Comparison of ENCODE assay signal across 14 cellular contexts in genomic region chr2:48144777-48145176, GRCh38.
DNase-seq lines count a peak whose midpoint lies in the region; ATAC-seq lines count a peak whose summit lies in the region.
"Had no signal": no experiment of that assay in that cellular context is flagged by ENCODE, and none has a peak within 500 bp of the region (broad histone marks: within the 10 kb centered on the region; RNA-seq: fewer than 3 reads in every experiment).

No MANE protein-coding gene starts in this region.

- DNase-seq in NCI-H146 (lab: John Stamatoyannopoulos, UW) (peak; percentile 5), NCI-H146 treated with DMSO at 0.1 percent for 48 hours (lab: John Stamatoyannopoulos, UW; ENCODE audit: unreplicated experiment) (no peak), H4 (ENCODE audit: low spot score) (peak; percentile 50), SK-N-MC (ENCODE audit: low read depth, low spot score) (no peak), immature natural killer cell (peak; percentile 36 to 43 (median 42))
- DNase-seq: activated CD8-positive, alpha-beta memory T cell treated with anti-CD3 and anti-CD28 coated beads for 24 hours; left cardiac atrium; NCI-H1694 treated with DMSO at 0.1 percent for 48 hours; stimulated activated CD4-positive, alpha-beta T cell treated with anti-CD3 and anti-CD28 coated beads, Interleukin-4, amount 100 ng/mL, for 1 hour had no signal

- no peaks in the 10 kb centered on the region for H3K9me3 ChIP-seq in SK-N-MC (ENCODE audit: low read depth, low read length)
- H3K9me3 ChIP-seq: A549 had no signal

- H3K27ac Mint-ChIP-seq in immature natural killer cell = peak overlapping the region; percentile 60 to 96 (median 86)

- H3K9ac ChIP-seq in SK-N-MC (ENCODE audit: insufficient read length) = no peak overlapping the region

- peak overlapping the region; percentile 90; the same call in 1 of the 2 replicates for H3K27ac ChIP-seq in SK-N-MC

- H3K4me3 Mint-ChIP-seq in immature natural killer cell = peak overlapping the region; percentile 7 to 79 (median 63)

- H3K4me1 Mint-ChIP-seq in immature natural killer cell = peaks cover 33 to 34% of the 10 kb centered on the region in 2 donors

- H3K9me3 Mint-ChIP-seq in immature natural killer cell = no peaks in the 10 kb centered on the region

- H3K36me3 ChIP-seq in SK-N-MC (ENCODE audit: insufficient read depth, low read length) = no peaks in the 10 kb centered on the region

- peaks cover 2 to 9% (median 3%) of the 10 kb centered on the region in 3 donors for H3K27me3 Mint-ChIP-seq in immature natural killer cell (ENCODE audit: low read depth in 3 of 3)

- no peak overlapping the region for H3K4me3 ChIP-seq in SK-N-MC
- H3K4me3 ChIP-seq: A549 had no signal

- no peaks in the 10 kb centered on the region for H3K36me3 Mint-ChIP-seq in immature natural killer cell

- ATAC-seq in GM19467 (IDR thresholded peaks at IDR 0.05; ENCODE audit: unreplicated experiment) = no peak
- ATAC-seq in GM21515 (IDR thresholded peaks at IDR 0.05; ENCODE audit: unreplicated experiment) = no peak
- ATAC-seq in HG02884 (IDR thresholded peaks at IDR 0.05; ENCODE audit: unreplicated experiment) = no peak
- ATAC-seq: A549, SK-N-SH treated with all-trans-retinoic acid at 6 μM for 48 hours had no signal

Comparison
In these comparisons a context has a peak if more than half of its experiments do, and no peak if none do; other contexts are left out.
1. DNase-seq: peak in NCI-H146 (single experiment), H4 (single experiment) and immature natural killer cell (3 of 3); none in NCI-H146 treated with DMSO at 0.1 percent for 48 hours (single experiment) and SK-N-MC (single experiment).